8 cellular contexts compared by ENCODE assay signal in the genomic region with DNA sequence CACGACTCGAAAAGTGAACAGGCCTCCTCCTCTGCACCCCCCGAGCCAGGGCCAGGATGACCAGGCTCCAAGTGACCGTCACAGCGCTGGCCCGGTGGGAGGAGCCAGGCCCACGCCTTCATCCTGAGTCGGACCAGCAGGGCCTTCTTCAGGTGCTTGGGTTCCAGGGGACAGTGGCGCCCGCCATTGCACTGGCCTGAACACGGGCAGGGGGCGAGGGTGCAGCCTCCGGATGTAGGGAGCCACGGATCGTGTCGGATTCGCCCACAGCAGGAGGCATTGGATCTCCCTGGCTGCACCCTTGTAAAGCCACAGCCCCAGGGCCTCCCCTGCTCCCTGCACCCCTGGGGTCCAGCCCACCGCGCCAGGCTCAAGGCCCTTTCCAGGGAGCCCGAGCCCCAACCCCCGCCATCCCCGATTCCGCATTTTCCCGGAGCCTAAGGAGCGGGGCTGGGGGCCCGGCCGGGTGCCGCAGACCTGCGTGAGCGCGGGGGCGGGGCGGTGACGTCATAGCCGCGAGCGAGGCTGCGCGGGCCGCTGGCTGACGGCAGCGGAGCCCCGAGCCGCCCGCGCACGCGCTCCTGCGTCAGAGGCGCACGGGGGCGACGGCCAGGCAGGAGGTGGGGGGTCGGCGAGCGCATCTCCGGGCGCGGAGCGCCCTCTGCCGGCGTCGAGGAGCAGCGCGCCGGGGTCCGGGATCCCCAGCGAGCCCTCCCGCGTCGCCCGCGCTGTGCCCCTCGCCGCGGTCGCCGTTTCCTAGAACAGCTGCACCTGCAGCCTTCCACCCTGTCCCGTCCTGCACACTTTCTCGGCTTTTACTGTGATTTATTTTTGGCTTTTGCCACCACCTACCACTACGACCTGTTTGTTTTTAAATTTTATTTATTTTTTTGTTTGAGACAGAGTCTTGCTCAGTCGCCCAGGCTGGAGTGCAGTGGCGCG. TPM values are rescaled to one million over a fixed set of nuclear protein-coding genes. Genes with fewer than 3 reads are reported as not detected.
A peak's percentile ranks its signal among the peaks of the same experiment; 100 is the strongest.
DNase-seq lines count a peak whose midpoint lies in the region; ATAC-seq and TF ChIP-seq lines count a peak whose summit lies in the region.

No MANE protein-coding gene starts in this region.

- H3K27ac ChIP-seq in ACC112 (ENCODE audit: low read depth, low read length) (0 out of 2 replicates have a peak overlapping the region, but pooled peaks have one; percentile 19), gastroesophageal sphincter (peak overlapping the region; percentile 78 to 100 (median 95)), subcutaneous abdominal adipose tissue (ENCODE audit: low read depth, low read length) (peak overlapping the region; percentile 67)

- H3K9me2 ChIP-seq in Loucy (replicated peaks; ENCODE audit: low read depth, low read length) = no peaks in the 10 kb centered on the region

- peak; percentile 29 for ATAC-seq in GM18861 (IDR thresholded peaks at IDR 0.05; ENCODE audit: unreplicated experiment)
- peak; percentile 67 for ATAC-seq in gastroesophageal sphincter

- H3K4me3 ChIP-seq in ACC112 (ENCODE audit: low read depth, low read length) = peak overlapping the region; percentile 69
- peak overlapping the region; percentile 23 for H3K4me3 ChIP-seq in Loucy (ENCODE audit: low read length, poor library complexity, severe bottlenecking)
- peak overlapping the region; percentile 2 to 44 for H3K4me3 ChIP-seq in gastroesophageal sphincter
- peak overlapping the region in 2 of 5 donors; percentile 34 to 71 for H3K4me3 ChIP-seq in subcutaneous abdominal adipose tissue (ENCODE audit: low read depth in 1 of 5, low read length in 5 of 5)

- DNase-seq in SK-N-DZ (ENCODE audit: low spot score) (peak; percentile 88), nucleus accumbens (lab: John Stamatoyannopoulos, UW) (peak in 54 of 56 donors; percentile 46 to 95 (median 81))
- DNase-seq in activated naive CD4-positive, alpha-beta T cell treated with Interleukin-2 at 50 U/mL for 16 hours = peak; percentile 93

- peaks cover 10% of the 10 kb centered on the region; the same call in 1 of the 2 replicates for H3F3A ChIP-seq in Loucy (ENCODE audit: low read depth)

- H3K4me1 ChIP-seq in ACC112 (ENCODE audit: control insufficient read depth, insufficient read depth, low read length, unreplicated experiment) (peaks cover 29% of the 10 kb centered on the region), Loucy (ENCODE audit: insufficient read depth, low read length, poor library complexity, severe bottlenecking) (peaks cover 28% of the 10 kb centered on the region), gastroesophageal sphincter (peaks cover 8 to 81% (median 49%) of the 10 kb centered on the region in 3 donors), subcutaneous abdominal adipose tissue (ENCODE audit: control insufficient read depth in 5 of 5, insufficient read depth in 5 of 5, low read length in 5 of 5) (peaks cover 0 to 74% (median 58%) of the 10 kb centered on the region in 5 donors)

- WGBS in gastroesophageal sphincter (ENCODE audit: low coverage in 1 of 2), 2 donors = 0% methylated on average over 16 of the region's 84 CpGs; no CpG with 5 or more reads in 1 of the 2 donors

- H3K79me2 ChIP-seq in ACC112 (ENCODE audit: control insufficient read depth, insufficient read depth, low read length, unreplicated experiment) = peaks cover 16% of the 10 kb centered on the region
- H3K79me2 ChIP-seq in Loucy (ENCODE audit: insufficient read depth, low read length) = peaks cover 27% of the 10 kb centered on the region

- no peaks in the 10 kb centered on the region for H3K36me3 ChIP-seq in ACC112 (ENCODE audit: insufficient read depth, low read length)
- no peaks in the 10 kb centered on the region for H3K36me3 ChIP-seq in Loucy (ENCODE audit: insufficient read depth, low read length)
- no peaks in the 10 kb centered on the region for H3K36me3 ChIP-seq in gastroesophageal sphincter
- no peaks in the 10 kb centered on the region for H3K36me3 ChIP-seq in subcutaneous abdominal adipose tissue (ENCODE audit: control insufficient read depth in 5 of 5, insufficient read depth in 5 of 5, low read length in 5 of 5)

- no peak for TF ChIP-seq POLR2A in gastroesophageal sphincter (IDR thresholded peaks at IDR 0.05)

- H3K9ac ChIP-seq in Loucy (ENCODE audit: low read depth, low read length, poor library complexity, severe bottlenecking) = no peak overlapping the region
- H3K9ac ChIP-seq in subcutaneous abdominal adipose tissue (ENCODE audit: low read length in 5 of 5) = peak overlapping the region in 3 of 5 donors; percentile 30 to 62 (median 57)

- peak; percentile 65 for TF ChIP-seq CTCF in Loucy (conservative IDR thresholded peaks at IDR 0.05; ENCODE audit: low read length)
- peak in 3 of 4 experiments; percentile 95 to 99 (median 99) for TF ChIP-seq CTCF in gastroesophageal sphincter (IDR thresholded peaks at IDR 0.05)

- no peak for TF ChIP-seq EP300 in gastroesophageal sphincter (IDR thresholded peaks at IDR 0.05)

- peaks cover 6% of the 10 kb centered on the region for H4K20me1 ChIP-seq in Loucy (ENCODE audit: insufficient read depth, low read length, poor library complexity, severe bottlenecking)

- H3K9me3 ChIP-seq in Loucy (ENCODE audit: insufficient read depth, low read depth, low read length) (no peaks in the 10 kb centered on the region), gastroesophageal sphincter (no peaks in the 10 kb centered on the region), subcutaneous abdominal adipose tissue (ENCODE audit: control insufficient read depth in 5 of 5, low read length in 5 of 5) (no peaks in the 10 kb centered on the region)

- H3K27me3 ChIP-seq in ACC112 (ENCODE audit: insufficient read depth, low read length) (no peaks in the 10 kb centered on the region), Loucy (ENCODE audit: insufficient read depth, low read length, poor library complexity, severe bottlenecking) (no peaks in the 10 kb centered on the region), gastroesophageal sphincter (peaks cover 15% of the 10 kb centered on the region), subcutaneous abdominal adipose tissue (ENCODE audit: control insufficient read depth in 5 of 5, insufficient read depth in 4 of 5, low read length in 5 of 5) (peaks cover 0 to 11% (median 8%) of the 10 kb centered on the region in 5 donors)

- peak overlapping the region; percentile 80 for H3K4me2 ChIP-seq in Loucy (ENCODE audit: low read depth, low read length, poor library complexity, severe bottlenecking)

- H2AFZ ChIP-seq in ACC112 (ENCODE audit: low read length, unreplicated experiment) = peak overlapping the region; percentile 25
- H2AFZ ChIP-seq in Loucy (ENCODE audit: low read length) = no peak overlapping the region; the same call in 1 of the 2 replicates

RNA-seq across cellular contexts. Expression of a gene that starts 1.5 kb away (rescaled TPM):
- 69.7 and 75.2 TPM in 2 replicates for polyA plus RNA-seq in SK-N-DZ (2014; cell fraction: cytosol; rRNA removed)
- polyA plus RNA-seq in SK-N-DZ (2014; cell fraction: nucleus; rRNA removed) = 50.9 and 102 TPM in 2 replicates
- 100 to 1,000 TPM in 1 of 4 donors, 10 to 100 TPM in 3; 62.3 to 116 (median 84.1) TPM for total RNA-seq in gastroesophageal sphincter

RNA-seq across cellular contexts. Expression of a gene that starts 2.3 kb away (rescaled TPM):
- 12.3 and 24.2 TPM in 2 replicates for polyA plus RNA-seq in SK-N-DZ (2014; cell fraction: cytosol; rRNA removed)
- polyA plus RNA-seq in SK-N-DZ (2014; cell fraction: nucleus; rRNA removed) = 44.5 and 49.5 TPM in 2 replicates
- total RNA-seq in gastroesophageal sphincter = under 1 TPM in 3 of 4 donors, not detected in 1; 0.13 to 0.73 (median 0.49) TPM

RNA-seq across cellular contexts. Expression of a gene that starts 8.3 kb away (rescaled TPM):
- 23.3 and 31.3 TPM in 2 replicates for polyA plus RNA-seq in SK-N-DZ (2014; cell fraction: cytosol; rRNA removed)
- polyA plus RNA-seq in SK-N-DZ (2014; cell fraction: nucleus; rRNA removed) = 74.4 and 125 TPM in 2 replicates
- 10 to 100 TPM; 20.0 to 40.1 (median 24.2) TPM for total RNA-seq in gastroesophageal sphincter

RNA-seq across cellular contexts. Expression of a gene that starts 29.1 kb away (rescaled TPM):
- 479 and 663 TPM in 2 replicates for polyA plus RNA-seq in SK-N-DZ (2014; cell fraction: cytosol; rRNA removed)
- 559 and 732 TPM in 2 replicates for polyA plus RNA-seq in SK-N-DZ (2014; cell fraction: nucleus; rRNA removed)
- total RNA-seq in gastroesophageal sphincter = 100 to 1,000 TPM; 350 to 708 (median 559) TPM

RNA-seq across cellular contexts. Expression of a gene that starts 34.5 kb away (rescaled TPM):
- 50.7 and 52.4 TPM in 2 replicates for polyA plus RNA-seq in SK-N-DZ (2014; cell fraction: cytosol; rRNA removed)
- polyA plus RNA-seq in SK-N-DZ (2014; cell fraction: nucleus; rRNA removed) = 166 and 188 TPM in 2 replicates
- 10 to 100 TPM; 56.8 to 80.7 (median 60.9) TPM for total RNA-seq in gastroesophageal sphincter

Comparison
In these comparisons a context has a peak if more than half of its experiments do, and no peak if none do; other contexts are left out.
1. H3K27ac ChIP-seq: peak in every context shown above with its lines; median percentile 95 in gastroesophageal sphincter; 67 in subcutaneous abdominal adipose tissue; 19 in ACC112.